In genomic region chr12:27185234-27186045, GRCh38 we compare ENCODE assay signal across 9 cellular contexts. TPM values are rescaled to one million over a fixed set of nuclear protein-coding genes. Genes with fewer than 3 reads are reported as not detected.
DNase-seq lines count a peak whose midpoint lies in the region; ATAC-seq, FAIRE-seq and TF ChIP-seq lines count a peak whose summit lies in the region.
"Had no signal": no experiment of that assay in that cellular context is flagged by ENCODE, and none has a peak within 500 bp of the region (broad histone marks: within the 10 kb centered on the region; RNA-seq: fewer than 3 reads in every experiment).

No MANE protein-coding gene starts in this region.

- H3K4me1 ChIP-seq in OCI-LY3 (ENCODE audit: low read length), result peaks cover 31% of the 10 kb centered on the region
- H3K4me1 ChIP-seq: upper lobe of left lung had no signal

- H3K4me2 ChIP-seq in OCI-LY3 (ENCODE audit: low read length), result peak overlapping the region; percentile 1; the same call in 1 of the 2 replicates

- H3K4me3 ChIP-seq in OCI-LY3 (ENCODE audit: low read length), result no peak overlapping the region
- H3K4me3 ChIP-seq: upper lobe of left lung had no signal

- H3K9ac ChIP-seq in OCI-LY3 (ENCODE audit: low read length), result no peak overlapping the region

- no peak for TF ChIP-seq POLR2A in H54 (IDR thresholded peaks at IDR 0.05; ENCODE audit: low read depth, low read length)

- peak overlapping the region; percentile 3; the same call in 1 of the 2 replicates for H2AFZ ChIP-seq in OCI-LY3 (ENCODE audit: low read depth, low read length)

- H3K9me3 ChIP-seq in OCI-LY3 (ENCODE audit: insufficient read depth, low read length), result no peaks in the 10 kb centered on the region
- H3K9me3 ChIP-seq: upper lobe of left lung had no signal

- FAIRE-seq in H54 (lab: Jason Lieb, UNC), result no peak

- ATAC-seq in GM18499 (IDR thresholded peaks at IDR 0.05; ENCODE audit: insufficient read depth, unreplicated experiment), result peak; percentile 78

- H3K27ac ChIP-seq in OCI-LY3 (ENCODE audit: low read length), result no peak overlapping the region
- H3K27ac ChIP-seq: upper lobe of left lung had no signal

- no peaks in the 10 kb centered on the region for H3K79me2 ChIP-seq in OCI-LY3 (ENCODE audit: low read length)

- DNase-seq in H4 (ENCODE audit: low spot score), result peak; percentile 73
- DNase-seq in fibroblast of peridontal ligament (ENCODE audit: extremely low read depth), result peak; percentile 81
- DNase-seq in T1000 (lab: John Stamatoyannopoulos, UW), result no peak
- no peak for DNase-seq in DMS79 treated with DMSO at 0.1 percent for 48 hours (lab: John Stamatoyannopoulos, UW)
- no peak for DNase-seq in H54 (ENCODE audit: insufficient read length, low spot score)
- DNase-seq in COLO668 (lab: John Stamatoyannopoulos, UW; ENCODE audit: unreplicated experiment), result no peak
- DNase-seq: upper lobe of left lung had no signal

- H3K36me3 ChIP-seq in OCI-LY3 (replicated peaks; ENCODE audit: low read depth, low read length), result no peaks in the 10 kb centered on the region
- H3K36me3 ChIP-seq: upper lobe of left lung had no signal

- TF ChIP-seq CTCF in OCI-LY3 (IDR thresholded peaks at IDR 0.05; ENCODE audit: low read depth, low read length), result no peak

- no peaks in the 10 kb centered on the region for H3K27me3 ChIP-seq in OCI-LY3 (ENCODE audit: low read depth, low read length)
- H3K27me3 ChIP-seq: upper lobe of left lung had no signal

- no peaks in the 10 kb centered on the region for H4K20me1 ChIP-seq in OCI-LY3 (ENCODE audit: insufficient read depth, low read length)

RNA-seq across cellular contexts. Expression of gene STK38L, which starts 58.6 kb away (rescaled TPM):
- total RNA-seq in H4 (2014; rRNA removed; shearing (Covaris generic)), result 14.7 and 22.7 TPM in 2 replicates

Comparison
In these comparisons a context has a peak if more than half of its experiments do, and no peak if none do; other contexts are left out.
1. DNase-seq: peak in H4 (single experiment) and fibroblast of peridontal ligament (single experiment); none in T1000 (single experiment), DMS79 treated with DMSO at 0.1 percent for 48 hours (single experiment), H54 (single experiment) and COLO668 (single experiment).